ENCODE assay signal across 15 cellular contexts in the genomic region with DNA sequence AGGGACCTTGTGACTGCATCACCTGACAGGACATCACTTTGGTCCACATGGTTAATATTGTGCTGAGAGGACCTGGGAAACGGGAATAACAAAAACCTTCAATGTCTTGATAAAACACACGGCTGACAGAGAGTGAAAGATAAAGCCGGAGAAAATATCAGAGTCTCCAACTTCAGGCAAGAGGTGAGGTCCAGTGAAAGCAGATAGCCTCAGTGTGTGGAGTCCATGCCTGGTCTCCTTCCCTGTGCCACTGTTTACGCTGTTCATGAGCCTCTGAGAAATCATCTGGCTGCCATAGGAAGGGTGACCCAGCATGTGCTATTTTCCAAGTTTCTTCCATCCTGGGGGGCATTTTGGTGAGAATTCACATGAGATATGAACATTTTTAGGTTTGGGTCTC. TPM values are rescaled to one million over a fixed set of nuclear protein-coding genes. Genes with fewer than 3 reads are reported as not detected.
DNase-seq lines count a peak whose midpoint lies in the region; ATAC-seq and TF ChIP-seq lines count a peak whose summit lies in the region.
"Had no signal": no experiment of that assay in that cellular context is flagged by ENCODE, and none has a peak within 500 bp of the region (broad histone marks: within the 10 kb centered on the region; RNA-seq: fewer than 3 reads in every experiment).

No MANE protein-coding gene starts in this region.

- intact Hi-C loops in activated T-helper 1 cell treated with anti-CD3 and anti-CD28 coated beads, Interleukin-12 subunit alpha, Interleukin-12 subunit beta, Interleukin-2, Interleukin-4 antibody, amounts not matched to agents 30 ng/mL and 10 ng/mL and 1 ng/mL, durations not matched to agents 14 hours and 24 hours and 36 hours (cut with micrococcal nuclease) = loop anchor here (5.0 kb wide), 1 partner anchor 340 kb away; the partner anchor contains the start of gene CXCR6
- intact Hi-C loops in natural killer cell (cut with micrococcal nuclease) = loop anchor here (5.0 to 10.0 kb wide), 2 partner anchors 67 to 70 kb away; partner anchors contain the start of gene CCR2

- H3K27me3 Mint-ChIP-seq in activated CD4-positive, alpha-beta T cell treated with anti-CD3 and anti-CD28 coated beads, Interleukin-2, amount 10 ng/mL, durations not matched to agents 7 days and 5 days = no peaks in the 10 kb centered on the region
- no peaks in the 10 kb centered on the region for H3K27me3 Mint-ChIP-seq in CD8-positive, alpha-beta memory T cell
- no peaks in the 10 kb centered on the region for H3K27me3 Mint-ChIP-seq in activated T-helper 1 cell treated with anti-CD3 and anti-CD28 coated beads, Interleukin-12 subunit alpha, Interleukin-12 subunit beta, Interleukin-2, Interleukin-4 antibody, amounts not matched to agents 30 ng/mL and 10 ng/mL and 1 ng/mL, durations not matched to agents 14 hours and 24 hours and 36 hours (ENCODE audit: insufficient read depth)
- H3K27me3 Mint-ChIP-seq in natural killer cell (ENCODE audit: low read depth in 2 of 2) = no peaks in the 10 kb centered on the region

- peak overlapping the region; percentile 77 for H3K27ac Mint-ChIP-seq in activated CD4-positive, alpha-beta T cell treated with anti-CD3 and anti-CD28 coated beads, Interleukin-2, amount 10 ng/mL, durations not matched to agents 7 days and 5 days
- H3K27ac Mint-ChIP-seq in CD8-positive, alpha-beta memory T cell = peak overlapping the region; percentile 73 to 86 (median 80)
- H3K27ac Mint-ChIP-seq in activated T-helper 1 cell treated with anti-CD3 and anti-CD28 coated beads, Interleukin-12 subunit alpha, Interleukin-12 subunit beta, Interleukin-2, Interleukin-4 antibody, amounts not matched to agents 30 ng/mL and 10 ng/mL and 1 ng/mL, durations not matched to agents 14 hours and 24 hours and 36 hours = peak overlapping the region; percentile 70
- H3K27ac Mint-ChIP-seq in natural killer cell = peak overlapping the region; percentile 74 to 87

- in situ Hi-C loops in brain microvascular endothelial cell (cut with HindIII; ENCODE audit: low pct_ligation_motif_present, low sequenced_read_pairs) = no loop called here

- ATAC-seq in natural killer cell = no peak

- peaks cover 80% of the 10 kb centered on the region for H3K4me1 ChIP-seq in CD8-positive, alpha-beta memory T cell (ENCODE audit: insufficient read depth, low read length)

- H3K36me3 Mint-ChIP-seq in activated CD4-positive, alpha-beta T cell treated with anti-CD3 and anti-CD28 coated beads, Interleukin-2, amount 10 ng/mL, durations not matched to agents 7 days and 5 days (ENCODE audit: low read depth) = peaks cover 31% of the 10 kb centered on the region
- H3K36me3 Mint-ChIP-seq in CD8-positive, alpha-beta memory T cell = peaks cover 0 to 3% (median 0%) of the 10 kb centered on the region in 3 donors
- peaks cover 17% of the 10 kb centered on the region for H3K36me3 Mint-ChIP-seq in activated T-helper 1 cell treated with anti-CD3 and anti-CD28 coated beads, Interleukin-12 subunit alpha, Interleukin-12 subunit beta, Interleukin-2, Interleukin-4 antibody, amounts not matched to agents 30 ng/mL and 10 ng/mL and 1 ng/mL, durations not matched to agents 14 hours and 24 hours and 36 hours (ENCODE audit: low read depth)
- H3K36me3 Mint-ChIP-seq in natural killer cell = no peaks in the 10 kb centered on the region

- H3K4me3 ChIP-seq in CD8-positive, alpha-beta memory T cell (ENCODE audit: low read length) = no peak overlapping the region
- no peak overlapping the region for H3K4me3 ChIP-seq in brain microvascular endothelial cell (ENCODE audit: low read depth, low read length)
- H3K4me3 ChIP-seq: BLaER1 treated with 17β-estradiol and CSF1 and Interleukin-3, amounts not matched to agents 10 nM and 100 nM had no signal

- no peaks in the 10 kb centered on the region for H3K9me3 ChIP-seq in CD8-positive, alpha-beta memory T cell (ENCODE audit: low read length)

- H3K4me3 Mint-ChIP-seq in activated CD4-positive, alpha-beta T cell treated with anti-CD3 and anti-CD28 coated beads, Interleukin-2, amount 10 ng/mL, durations not matched to agents 7 days and 5 days = no peak overlapping the region
- H3K4me3 Mint-ChIP-seq in CD8-positive, alpha-beta memory T cell = peak overlapping the region in 4 of 7 donors; percentile 25 to 85 (median 75)
- H3K4me3 Mint-ChIP-seq in activated T-helper 1 cell treated with anti-CD3 and anti-CD28 coated beads, Interleukin-12 subunit alpha, Interleukin-12 subunit beta, Interleukin-2, Interleukin-4 antibody, amounts not matched to agents 30 ng/mL and 10 ng/mL and 1 ng/mL, durations not matched to agents 14 hours and 24 hours and 36 hours = no peak overlapping the region
- H3K4me3 Mint-ChIP-seq in natural killer cell = no peak overlapping the region

- POLR2A ChIA-PET in activated CD4-positive, alpha-beta T cell treated with anti-CD3 and anti-CD28 coated beads, Interleukin-2, amount 10 ng/mL, durations not matched to agents 7 days and 5 days (lab: Charles Lee) = no interaction called here
- POLR2A ChIA-PET in CD8-positive, alpha-beta memory T cell (lab: Charles Lee) = interaction anchor here (0.7 kb wide), 1 partner anchor 18 kb away, joined by 9 read pairs; no protein-coding TSS in a partner anchor

- TF ChIP-seq CTCF in natural killer cell (IDR thresholded peaks at IDR 0.05) (no peak), brain microvascular endothelial cell (IDR thresholded peaks at IDR 0.05; ENCODE audit: low read depth, low read length, missing control alignments) (no peak)

- DNase-seq in activated CD4-positive, alpha-beta T cell treated with anti-CD3 and anti-CD28 coated beads, Interleukin-2, amount 10 ng/mL, durations not matched to agents 7 days and 5 days = no peak
- DNase-seq in activated CD4-positive, alpha-beta T cell treated with anti-CD3 and anti-CD28 coated beads for 4 hours = no peak
- no peak for DNase-seq in CD8-positive, alpha-beta memory T cell
- no peak for DNase-seq in activated T-helper 1 cell treated with anti-CD3 and anti-CD28 coated beads, Interleukin-12 subunit alpha, Interleukin-12 subunit beta, Interleukin-2, Interleukin-4 antibody, amounts not matched to agents 30 ng/mL and 10 ng/mL and 1 ng/mL, durations not matched to agents 14 hours and 24 hours and 36 hours (ENCODE audit: low spot score)
- no peak for DNase-seq in natural killer cell
- DNase-seq in brain microvascular endothelial cell = no peak
- no peak for DNase-seq in GM19238 (ENCODE audit: insufficient read length, low spot score)
- DNase-seq: COR-L47, GF-D8, GOT3, NCI-H1436, NCI-H2081 treated with DMSO at 0.1 percent for 48 hours, NCI-H524 treated with DMSO at 0.1 percent for 48 hours had no signal

- CTCF ChIA-PET in activated CD4-positive, alpha-beta T cell treated with anti-CD3 and anti-CD28 coated beads, Interleukin-2, amount 10 ng/mL, durations not matched to agents 7 days and 5 days (lab: Charles Lee) = no interaction called here
- CTCF ChIA-PET in CD8-positive, alpha-beta memory T cell (lab: Charles Lee) = interaction anchor here (1.0 to 4.8 kb wide), 2 partner anchors 88 to 96 kb away, joined by 3 to 56 read pairs; partner anchors contain the start of gene CCR5

- H3K27ac ChIP-seq in CD8-positive, alpha-beta memory T cell (ENCODE audit: low read depth, low read length) = no peak overlapping the region
- no peak overlapping the region for H3K27ac ChIP-seq in brain microvascular endothelial cell
- H3K27ac ChIP-seq: BLaER1 treated with 17β-estradiol and CSF1 and Interleukin-3, amounts not matched to agents 10 nM and 100 nM had no signal

- peaks cover 12% of the 10 kb centered on the region for H3K9me3 Mint-ChIP-seq in activated CD4-positive, alpha-beta T cell treated with anti-CD3 and anti-CD28 coated beads, Interleukin-2, amount 10 ng/mL, durations not matched to agents 7 days and 5 days
- peaks cover 0 to 3% (median 0%) of the 10 kb centered on the region in 5 donors for H3K9me3 Mint-ChIP-seq in CD8-positive, alpha-beta memory T cell
- peaks cover 5% of the 10 kb centered on the region for H3K9me3 Mint-ChIP-seq in activated T-helper 1 cell treated with anti-CD3 and anti-CD28 coated beads, Interleukin-12 subunit alpha, Interleukin-12 subunit beta, Interleukin-2, Interleukin-4 antibody, amounts not matched to agents 30 ng/mL and 10 ng/mL and 1 ng/mL, durations not matched to agents 14 hours and 24 hours and 36 hours
- H3K9me3 Mint-ChIP-seq in natural killer cell = no peaks in the 10 kb centered on the region

- H3K27me3 ChIP-seq in CD8-positive, alpha-beta memory T cell (ENCODE audit: insufficient read depth, low read length, poor library complexity, severe bottlenecking) = no peaks in the 10 kb centered on the region
- H3K27me3 ChIP-seq in brain microvascular endothelial cell (replicated peaks) = no peaks in the 10 kb centered on the region
- H3K27me3 ChIP-seq: BLaER1 treated with 17β-estradiol and CSF1 and Interleukin-3, amounts not matched to agents 10 nM and 100 nM had no signal

- no peaks in the 10 kb centered on the region for H3K36me3 ChIP-seq in CD8-positive, alpha-beta memory T cell (ENCODE audit: insufficient read depth, low read length)
- no peaks in the 10 kb centered on the region for H3K36me3 ChIP-seq in brain microvascular endothelial cell (replicated peaks)

- peaks cover 87% of the 10 kb centered on the region for H3K4me1 Mint-ChIP-seq in activated CD4-positive, alpha-beta T cell treated with anti-CD3 and anti-CD28 coated beads, Interleukin-2, amount 10 ng/mL, durations not matched to agents 7 days and 5 days
- H3K4me1 Mint-ChIP-seq in CD8-positive, alpha-beta memory T cell = peaks cover 79 to 94% (median 93%) of the 10 kb centered on the region in 3 donors
- H3K4me1 Mint-ChIP-seq in activated T-helper 1 cell treated with anti-CD3 and anti-CD28 coated beads, Interleukin-12 subunit alpha, Interleukin-12 subunit beta, Interleukin-2, Interleukin-4 antibody, amounts not matched to agents 30 ng/mL and 10 ng/mL and 1 ng/mL, durations not matched to agents 14 hours and 24 hours and 36 hours (ENCODE audit: low read depth) = peaks cover 87% of the 10 kb centered on the region
- H3K4me1 Mint-ChIP-seq in natural killer cell = peaks cover 81 to 84% of the 10 kb centered on the region in 2 donors

RNA-seq across cellular contexts. Expression of gene CCR3, which starts 39.8 kb away (rescaled TPM):
- not detected for total RNA-seq in activated CD4-positive, alpha-beta T cell treated with anti-CD3 and anti-CD28 coated beads, Interleukin-2, amount 10 ng/mL, durations not matched to agents 7 days and 5 days
- total RNA-seq in CD8-positive, alpha-beta memory T cell = not detected
- 0.22 TPM for polyA plus RNA-seq in CD8-positive, alpha-beta memory T cell
- total RNA-seq in activated T-helper 1 cell treated with anti-CD3 and anti-CD28 coated beads, Interleukin-12 subunit alpha, Interleukin-12 subunit beta, Interleukin-2, Interleukin-4 antibody, amounts not matched to agents 30 ng/mL and 10 ng/mL and 1 ng/mL, durations not matched to agents 14 hours and 24 hours and 36 hours = 0.29 TPM in 1 of 2 replicates, not detected in the other
- 10 to 100 TPM in 1 of 3 donors, 1 to 10 TPM in 1, not detected in 1; 1.5 to 36.7 TPM for total RNA-seq in natural killer cell
- total RNA-seq: Daoy had no signal

Comparison
In these comparisons a context has a peak if more than half of its experiments do, and no peak if none do; other contexts are left out.
1. H3K4me3 Mint-ChIP-seq: peak in CD8-positive, alpha-beta memory T cell (4 of 7); none in activated CD4-positive, alpha-beta T cell treated with anti-CD3 and anti-CD28 coated beads, Interleukin-2, amount 10 ng/mL, durations not matched to agents 7 days and 5 days (single experiment), activated T-helper 1 cell treated with anti-CD3 and anti-CD28 coated beads, Interleukin-12 subunit alpha, Interleukin-12 subunit beta, Interleukin-2, Interleukin-4 antibody, amounts not matched to agents 30 ng/mL and 10 ng/mL and 1 ng/mL, durations not matched to agents 14 hours and 24 hours and 36 hours (single experiment) and natural killer cell (single experiment).
2. Peak in every context shown above with its lines, with median percentiles within 50 percentile points of each other: H3K27ac Mint-ChIP-seq.